Comparison of ENCODE assay signal across 1 cellular context in genomic region chr3:154749514-154749913, GRCh38.
TF ChIP-seq lines count a peak whose summit lies in the region.

No MANE protein-coding gene starts in this region.

TF ChIP-seq in K562, 482 proteins besides CTCF, POLR2A, EP300 and RAD21 (continued from another document):
- TF ChIP-seq TFAP4 (CRISPR knock-in tag; IDR thresholded peaks at IDR 0.05; ENCODE audit: borderline replicate concordance), result no peak
- no peak for TF ChIP-seq TGIF2 (CRISPR knock-in tag; IDR thresholded peaks at IDR 0.05)
